10 cellular contexts compared by ENCODE assay signal in genomic region chr1:118984086-118984989, GRCh38. TPM values are rescaled to one million over a fixed set of nuclear protein-coding genes. Genes with fewer than 3 reads are reported as not detected.
DNase-seq lines count a peak whose midpoint lies in the region; ATAC-seq lines count a peak whose summit lies in the region.
"Had no signal": no experiment of that assay in that cellular context is flagged by ENCODE, and none has a peak within 500 bp of the region (broad histone marks: within the 10 kb centered on the region; RNA-seq: fewer than 3 reads in every experiment).

No MANE protein-coding gene starts in this region.

- peak overlapping the region; percentile 59 for H3K27ac Mint-ChIP-seq in T-helper 1 cell treated with Interleukin-12 subunit alpha and Interleukin-12 subunit beta and Interleukin-4 antibody, amounts not matched to agents 30 μg/mL and 1 μg/mL, for 36 hours
- no peak overlapping the region for H3K27ac Mint-ChIP-seq in activated naive CD8-positive, alpha-beta T cell
- H3K27ac Mint-ChIP-seq in immature natural killer cell, result no peak overlapping the region
- no peak overlapping the region for H3K27ac Mint-ChIP-seq in stimulated activated effector memory CD8-positive, alpha-beta T cell treated with anti-CD3 and anti-CD28 coated beads, Interleukin-12 subunit alpha, Interleukin-12 subunit beta, amount 100 ng/mL, for 72 hours

- H3K36me3 Mint-ChIP-seq in T-helper 1 cell treated with Interleukin-12 subunit alpha and Interleukin-12 subunit beta and Interleukin-4 antibody, amounts not matched to agents 30 μg/mL and 1 μg/mL, for 36 hours (ENCODE audit: low read depth), result peaks cover 13% of the 10 kb centered on the region
- peaks cover 4% of the 10 kb centered on the region for H3K36me3 Mint-ChIP-seq in activated naive CD8-positive, alpha-beta T cell
- H3K36me3 Mint-ChIP-seq in immature natural killer cell, result peaks cover 0 to 17% (median 11%) of the 10 kb centered on the region in 3 donors
- H3K36me3 Mint-ChIP-seq in stimulated activated effector memory CD8-positive, alpha-beta T cell treated with anti-CD3 and anti-CD28 coated beads, Interleukin-12 subunit alpha, Interleukin-12 subunit beta, amount 100 ng/mL, for 72 hours, result no peaks in the 10 kb centered on the region

- H3K4me3 Mint-ChIP-seq in T-helper 1 cell treated with Interleukin-12 subunit alpha and Interleukin-12 subunit beta and Interleukin-4 antibody, amounts not matched to agents 30 μg/mL and 1 μg/mL, for 36 hours, result no peak overlapping the region
- H3K4me3 Mint-ChIP-seq in activated naive CD8-positive, alpha-beta T cell, result peak overlapping the region; percentile 72
- peak overlapping the region in 3 of 5 donors; percentile 0 to 51 (median 22) for H3K4me3 Mint-ChIP-seq in immature natural killer cell
- peak overlapping the region; percentile 9 for H3K4me3 Mint-ChIP-seq in stimulated activated effector memory CD8-positive, alpha-beta T cell treated with anti-CD3 and anti-CD28 coated beads, Interleukin-12 subunit alpha, Interleukin-12 subunit beta, amount 100 ng/mL, for 72 hours

- no peak for ATAC-seq in stimulated activated effector memory CD8-positive, alpha-beta T cell treated with anti-CD3 and anti-CD28 coated beads, Interleukin-12 subunit alpha, Interleukin-12 subunit beta, amount 100 ng/mL, for 72 hours
- no peak for ATAC-seq in GM18858 (IDR thresholded peaks at IDR 0.05; ENCODE audit: unreplicated experiment)

- H3K4me1 Mint-ChIP-seq in T-helper 1 cell treated with Interleukin-12 subunit alpha and Interleukin-12 subunit beta and Interleukin-4 antibody, amounts not matched to agents 30 μg/mL and 1 μg/mL, for 36 hours (ENCODE audit: low read depth), result peaks cover 3% of the 10 kb centered on the region
- H3K4me1 Mint-ChIP-seq in activated naive CD8-positive, alpha-beta T cell (ENCODE audit: low read depth), result peaks cover 47% of the 10 kb centered on the region
- H3K4me1 Mint-ChIP-seq in immature natural killer cell, result peaks cover under 1 to 22% of the 10 kb centered on the region in 2 donors
- peaks cover 15% of the 10 kb centered on the region for H3K4me1 Mint-ChIP-seq in stimulated activated effector memory CD8-positive, alpha-beta T cell treated with anti-CD3 and anti-CD28 coated beads, Interleukin-12 subunit alpha, Interleukin-12 subunit beta, amount 100 ng/mL, for 72 hours

- DNase-seq in T-helper 1 cell, result no peak
- DNase-seq in immature natural killer cell, result no peak
- no peak for DNase-seq in stimulated activated effector memory CD8-positive, alpha-beta T cell treated with anti-CD3 and anti-CD28 coated beads, Interleukin-12 subunit alpha, Interleukin-12 subunit beta, amount 100 ng/mL, for 72 hours (ENCODE audit: low spot score in 2 of 2)
- no peak for DNase-seq in stimulated activated naive CD4-positive, alpha-beta T cell treated with Interleukin-2 at 50 U/mL for 16 hours (lab: John Stamatoyannopoulos, UW)
- DNase-seq in RPMI8226, result no peak
- DNase-seq: 8988T, NCI-H510A had no signal

- peaks cover 99% of the 10 kb centered on the region for H3K27me3 Mint-ChIP-seq in T-helper 1 cell treated with Interleukin-12 subunit alpha and Interleukin-12 subunit beta and Interleukin-4 antibody, amounts not matched to agents 30 μg/mL and 1 μg/mL, for 36 hours (ENCODE audit: low read depth)
- H3K27me3 Mint-ChIP-seq in activated naive CD8-positive, alpha-beta T cell, result peaks cover 62% of the 10 kb centered on the region
- peaks cover 42 to 75% (median 50%) of the 10 kb centered on the region in 3 donors for H3K27me3 Mint-ChIP-seq in immature natural killer cell (ENCODE audit: low read depth in 3 of 3)

- peaks cover 20% of the 10 kb centered on the region for H3K9me3 Mint-ChIP-seq in T-helper 1 cell treated with Interleukin-12 subunit alpha and Interleukin-12 subunit beta and Interleukin-4 antibody, amounts not matched to agents 30 μg/mL and 1 μg/mL, for 36 hours
- H3K9me3 Mint-ChIP-seq in activated naive CD8-positive, alpha-beta T cell (ENCODE audit: low read depth), result no peaks in the 10 kb centered on the region
- peaks cover 27 to 75% (median 37%) of the 10 kb centered on the region in 6 donors for H3K9me3 Mint-ChIP-seq in immature natural killer cell
- no peaks in the 10 kb centered on the region for H3K9me3 Mint-ChIP-seq in stimulated activated effector memory CD8-positive, alpha-beta T cell treated with anti-CD3 and anti-CD28 coated beads, Interleukin-12 subunit alpha, Interleukin-12 subunit beta, amount 100 ng/mL, for 72 hours

RNA-seq across cellular contexts. Expression of gene TBX15, which starts 3.8 kb away (rescaled TPM):
- not detected for polyA plus RNA-seq in immature natural killer cell
